27 cellular contexts compared by ENCODE assay signal in the genomic region with DNA sequence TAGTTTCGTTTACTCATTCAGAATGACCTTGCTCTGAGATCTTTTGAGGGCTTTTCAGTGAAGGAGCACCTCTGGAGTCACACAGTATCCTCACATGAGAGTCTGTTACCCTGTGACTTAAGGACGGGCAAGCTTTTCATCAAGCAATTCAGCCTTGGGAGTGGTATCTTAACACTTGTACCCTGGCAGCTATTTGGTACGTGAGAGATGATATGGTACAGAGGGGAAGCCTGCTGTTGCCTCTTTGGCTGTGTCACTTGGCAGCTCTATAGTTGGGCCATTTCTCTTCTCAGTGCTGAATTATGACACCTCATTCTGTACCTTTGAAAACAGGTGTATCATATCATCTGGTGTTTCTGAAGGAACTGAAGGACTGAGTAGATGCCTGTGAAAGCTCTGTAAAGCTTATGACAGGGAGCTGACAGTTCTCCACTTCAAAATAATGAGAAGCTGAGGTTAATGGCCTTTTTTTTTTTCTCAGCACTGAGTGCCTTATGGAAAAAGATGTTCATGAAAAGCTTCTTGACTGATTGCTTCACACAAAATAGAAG. TPM values are rescaled to one million over a fixed set of nuclear protein-coding genes. Genes with fewer than 3 reads are reported as not detected.
DNase-seq lines count a peak whose midpoint lies in the region; ATAC-seq, FAIRE-seq and TF ChIP-seq lines count a peak whose summit lies in the region.
"Had no signal": no experiment of that assay in that cellular context is flagged by ENCODE, and none has a peak within 500 bp of the region (broad histone marks: within the 10 kb centered on the region; RNA-seq: fewer than 3 reads in every experiment).

No MANE protein-coding gene starts in this region.

- intact Hi-C loops in activated CD4-positive, alpha-beta T cell treated with anti-CD3 and anti-CD28 coated beads for 36 hours (cut with DNase I, micrococcal nuclease) = no loop called here
- intact Hi-C loops in left ventricle myocardium superior (cut with micrococcal nuclease) = no loop called here
- intact Hi-C loops in left ventricle myocardium inferior (cut with micrococcal nuclease) = no loop called here

- no peak for TF ChIP-seq CTCF in left ventricle myocardium inferior (IDR thresholded peaks at IDR 0.05; ENCODE audit: borderline replicate concordance)

- H3K9me3 Mint-ChIP-seq in activated CD4-positive, alpha-beta T cell treated with anti-CD3 and anti-CD28 coated beads for 36 hours (ENCODE audit: low read depth) = no peaks in the 10 kb centered on the region
- H3K9me3 Mint-ChIP-seq in activated naive CD8-positive, alpha-beta T cell treated with anti-CD3 and anti-CD28 coated beads, Interleukin-2, amount 50 U/mL, for 24 hours = no peaks in the 10 kb centered on the region
- H3K9me3 Mint-ChIP-seq in activated naive CD8-positive, alpha-beta T cell treated with anti-CD3 and anti-CD28 coated beads for 36 hours = no peaks in the 10 kb centered on the region
- H3K9me3 Mint-ChIP-seq: CD4-positive, alpha-beta T cell; CD8-positive, alpha-beta memory T cell had no signal

- H3K36me3 Mint-ChIP-seq in activated CD4-positive, alpha-beta T cell treated with anti-CD3 and anti-CD28 coated beads for 36 hours (ENCODE audit: low read depth) = peaks cover 2% of the 10 kb centered on the region
- H3K36me3 Mint-ChIP-seq in activated naive CD8-positive, alpha-beta T cell treated with anti-CD3 and anti-CD28 coated beads, Interleukin-2, amount 50 U/mL, for 24 hours (ENCODE audit: low read depth) = no peaks in the 10 kb centered on the region
- H3K36me3 Mint-ChIP-seq in activated naive CD8-positive, alpha-beta T cell treated with anti-CD3 and anti-CD28 coated beads for 36 hours = no peaks in the 10 kb centered on the region
- H3K36me3 Mint-ChIP-seq: CD14-positive monocyte; CD8-positive, alpha-beta memory T cell had no signal

- H3K27me3 Mint-ChIP-seq in activated CD4-positive, alpha-beta T cell treated with anti-CD3 and anti-CD28 coated beads for 36 hours = no peaks in the 10 kb centered on the region
- no peaks in the 10 kb centered on the region for H3K27me3 Mint-ChIP-seq in activated naive CD8-positive, alpha-beta T cell treated with anti-CD3 and anti-CD28 coated beads, Interleukin-2, amount 50 U/mL, for 24 hours
- H3K27me3 Mint-ChIP-seq in activated naive CD8-positive, alpha-beta T cell treated with anti-CD3 and anti-CD28 coated beads for 36 hours = no peaks in the 10 kb centered on the region
- H3K27me3 Mint-ChIP-seq: CD4-positive, alpha-beta T cell; CD8-positive, alpha-beta memory T cell had no signal

- H3K9me3 ChIP-seq in left ventricle myocardium inferior (replicated peaks) (no peaks in the 10 kb centered on the region), small intestine (ENCODE audit: control insufficient read depth, low read depth) (no peaks in the 10 kb centered on the region)
- H3K9me3 ChIP-seq: A549; BE2C; BLaER1 treated with 17β-estradiol and CSF1 and Interleukin-3, amounts not matched to agents 10 nM and 100 nM had no signal

- ATAC-seq in activated CD4-positive, alpha-beta T cell treated with anti-CD3 and anti-CD28 coated beads for 36 hours = peak; percentile 58
- peak; percentile 46 for ATAC-seq in activated naive CD8-positive, alpha-beta T cell treated with anti-CD3 and anti-CD28 coated beads, Interleukin-2, amount 50 U/mL, for 24 hours
- ATAC-seq in left ventricle myocardium superior = peak; percentile 91
- ATAC-seq: A549, GM12878 had no signal

- H3K36me3 ChIP-seq in left ventricle myocardium inferior (no peaks in the 10 kb centered on the region), small intestine (ENCODE audit: control insufficient read depth in 2 of 2, insufficient read depth in 2 of 2, low read length in 2 of 2) (no peaks in the 10 kb centered on the region)
- H3K36me3 ChIP-seq: BE2C; BLaER1 treated with 17β-estradiol and CSF1 and Interleukin-3, amounts not matched to agents 10 nM and 100 nM had no signal

- H3K27ac ChIP-seq in left ventricle myocardium inferior (replicated peaks) (no peak overlapping the region), small intestine (ENCODE audit: low read depth in 1 of 2, low read length in 1 of 2) (no peak overlapping the region)
- H3K27ac ChIP-seq: A549; BLaER1 treated with 17β-estradiol and CSF1 and Interleukin-3, amounts not matched to agents 10 nM and 100 nM; GM23248 had no signal

- H3K27me3 ChIP-seq in left ventricle myocardium inferior (ENCODE audit: low read depth) (no peaks in the 10 kb centered on the region), small intestine (ENCODE audit: control insufficient read depth in 2 of 2, insufficient read depth in 2 of 2, low read length in 2 of 2) (no peaks in the 10 kb centered on the region)
- H3K27me3 ChIP-seq: BE2C; BLaER1 treated with 17β-estradiol and CSF1 and Interleukin-3, amounts not matched to agents 10 nM and 100 nM had no signal

- no peak overlapping the region for H3K27ac Mint-ChIP-seq in activated CD4-positive, alpha-beta T cell treated with anti-CD3 and anti-CD28 coated beads for 36 hours
- H3K27ac Mint-ChIP-seq in activated naive CD8-positive, alpha-beta T cell treated with anti-CD3 and anti-CD28 coated beads, Interleukin-2, amount 50 U/mL, for 24 hours = no peak overlapping the region
- no peak overlapping the region for H3K27ac Mint-ChIP-seq in activated naive CD8-positive, alpha-beta T cell treated with anti-CD3 and anti-CD28 coated beads for 36 hours
- H3K27ac Mint-ChIP-seq: CD14-positive monocyte; CD4-positive, alpha-beta T cell; CD8-positive, alpha-beta memory T cell had no signal

- peaks cover 51% of the 10 kb centered on the region for H3K4me1 Mint-ChIP-seq in activated CD4-positive, alpha-beta T cell treated with anti-CD3 and anti-CD28 coated beads for 36 hours
- peaks cover 51% of the 10 kb centered on the region for H3K4me1 Mint-ChIP-seq in activated naive CD8-positive, alpha-beta T cell treated with anti-CD3 and anti-CD28 coated beads, Interleukin-2, amount 50 U/mL, for 24 hours
- peaks cover 32% of the 10 kb centered on the region for H3K4me1 Mint-ChIP-seq in activated naive CD8-positive, alpha-beta T cell treated with anti-CD3 and anti-CD28 coated beads for 36 hours

- CTCF ChIA-PET in activated CD4-positive, alpha-beta T cell treated with anti-CD3 and anti-CD28 coated beads for 36 hours (lab: Charles Lee) = no interaction called here

- 21 to 49% methylated on average over 3 of the region's 3 CpGs; no CpG with 5 or more reads in 1 of the 3 donors for WGBS in small intestine, 3 donors

- POLR2A ChIA-PET in activated CD4-positive, alpha-beta T cell treated with anti-CD3 and anti-CD28 coated beads for 36 hours (lab: Charles Lee) = no interaction called here

- no peak for FAIRE-seq in small intestine (lab: Jason Lieb, UNC)
- FAIRE-seq: A549, D721Med, GM12878, GM19239, H1 had no signal

- no peak overlapping the region for H3K4me3 Mint-ChIP-seq in activated CD4-positive, alpha-beta T cell treated with anti-CD3 and anti-CD28 coated beads for 36 hours
- no peak overlapping the region for H3K4me3 Mint-ChIP-seq in activated naive CD8-positive, alpha-beta T cell treated with anti-CD3 and anti-CD28 coated beads, Interleukin-2, amount 50 U/mL, for 24 hours
- no peak overlapping the region for H3K4me3 Mint-ChIP-seq in activated naive CD8-positive, alpha-beta T cell treated with anti-CD3 and anti-CD28 coated beads for 36 hours
- H3K4me3 Mint-ChIP-seq: CD14-positive monocyte; CD4-positive, alpha-beta T cell; CD8-positive, alpha-beta memory T cell had no signal

- H3K4me3 ChIP-seq in left ventricle myocardium inferior (no peak overlapping the region), small intestine (ENCODE audit: low read depth in 1 of 2, low read length in 2 of 2) (no peak overlapping the region)
- H3K4me3 ChIP-seq: A549; BLaER1 treated with 17β-estradiol and CSF1 and Interleukin-3, amounts not matched to agents 10 nM and 100 nM; GM12878; GM23248 had no signal

- no peak for DNase-seq in activated CD4-positive, alpha-beta T cell treated with anti-CD3 and anti-CD28 coated beads for 36 hours
- DNase-seq in activated CD4-positive, alpha-beta T cell treated with anti-CD3 and anti-CD28 coated beads for 48 hours = no peak
- no peak for DNase-seq in activated naive CD8-positive, alpha-beta T cell treated with anti-CD3 and anti-CD28 coated beads, Interleukin-2, amount 50 U/mL, for 24 hours
- no peak for DNase-seq in activated naive CD8-positive, alpha-beta T cell treated with anti-CD3 and anti-CD28 coated beads for 36 hours
- DNase-seq in left ventricle myocardium superior (no peak), left ventricle myocardium inferior (no peak), small intestine (peak; percentile 11)
- DNase-seq: 8988T; ACHN; AML-193; BE2C; CD4-positive, alpha-beta T cell; CD8-positive, alpha-beta memory T cell; DMS 273 treated with DMSO at 0.1 percent for 48 hours; DMS79; EL; GDM1; GM23248; H7; HCEC 1CT had no signal

- no peaks in the 10 kb centered on the region for H3K4me1 ChIP-seq in left ventricle myocardium inferior
- H3K4me1 ChIP-seq in small intestine (ENCODE audit: control insufficient read depth in 2 of 2, insufficient read depth in 1 of 2, low read depth in 1 of 2, low read length in 1 of 2) = no peaks in the 10 kb centered on the region
- H3K4me1 ChIP-seq: A549; BE2C; BLaER1 treated with 17β-estradiol and CSF1 and Interleukin-3, amounts not matched to agents 10 nM and 100 nM had no signal

RNA-seq across cellular contexts. Expression of gene RPS4Y2, which starts 24.3 kb away (rescaled TPM):
- total RNA-seq in activated CD4-positive, alpha-beta T cell treated with anti-CD3 and anti-CD28 coated beads for 36 hours = not detected
- total RNA-seq in activated naive CD8-positive, alpha-beta T cell treated with anti-CD3 and anti-CD28 coated beads for 36 hours = not detected
- total RNA-seq in left ventricle myocardium superior (not detected), left ventricle myocardium inferior (not detected)
- not detected for polyA plus RNA-seq in small intestine
- total RNA-seq: CD4-positive, alpha-beta T cell; CD8-positive, alpha-beta memory T cell; GM12878; GM23248; H1; H7 had no signal
- polyA plus RNA-seq: A549; CD14-positive monocyte; CD8-positive, alpha-beta memory T cell; GM12878; GM23248; H1 had no signal
